18 cellular contexts compared by ENCODE assay signal in the genomic region with DNA sequence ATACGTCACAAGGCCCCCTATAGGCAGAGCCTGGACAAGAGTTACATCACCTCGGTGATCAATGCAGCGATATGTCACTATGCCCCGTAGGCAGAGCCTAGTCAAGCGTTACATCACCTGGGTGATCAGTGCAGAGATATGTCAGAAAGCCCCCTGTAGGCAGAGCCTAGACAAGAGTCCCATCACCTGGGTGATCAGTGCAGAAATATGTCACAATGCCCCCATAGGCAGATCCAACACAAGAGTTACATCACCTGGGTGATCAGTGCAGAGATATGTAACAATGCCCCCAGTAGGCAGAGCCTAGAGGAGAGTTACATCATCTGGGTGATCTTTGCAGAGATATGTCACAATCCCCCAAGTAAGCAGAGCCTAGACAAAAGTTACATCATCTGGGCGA. TPM values are rescaled to one million over a fixed set of nuclear protein-coding genes. Genes with fewer than 3 reads are reported as not detected.
DNase-seq lines count a peak whose midpoint lies in the region; ATAC-seq and TF ChIP-seq lines count a peak whose summit lies in the region.
"Not testable (repeated sequence)": the region's sequence is repeated elsewhere in the genome, so short reads cannot be mapped to it uniquely, and the experiment has no call there.
"Had no signal": no experiment of that assay in that cellular context is flagged by ENCODE, and none has a peak within 500 bp of the region (broad histone marks: within the 10 kb centered on the region; RNA-seq: fewer than 3 reads in every experiment).

No MANE protein-coding gene starts in this region.

- WGBS in lung, 2 donors = 86% methylated on average over 2 of the region's 6 CpGs; no CpG with 5 or more reads in 1 of the 2 donors

- not testable (repeated sequence) for TF ChIP-seq CTCF in lung (IDR thresholded peaks at IDR 0.05; ENCODE audit: control extremely low read depth, extremely low read depth); progenitor cell of endocrine pancreas (IDR thresholded peaks at IDR 0.05; ENCODE audit: unreplicated experiment); uterus (IDR thresholded peaks at IDR 0.05)

- H3K4me1 Mint-ChIP-seq in activated CD4-positive, alpha-beta memory T cell treated with anti-CD3 and anti-CD28 coated beads, Interleukin-2, amount 10 ng/mL, durations not matched to agents 7 days and 5 days; activated naive CD4-positive, alpha-beta T cell treated with anti-CD3 and anti-CD28 coated beads for 36 hours (ENCODE audit: low read depth); progenitor cell of endocrine pancreas (ENCODE audit: low read depth): not testable (repeated sequence)

- H3K9me3 ChIP-seq in MG63; lung (ENCODE audit: control insufficient read depth in 2 of 2, insufficient read depth in 1 of 2, low read length in 1 of 2); uterus: not testable (repeated sequence)

- CTCF ChIA-PET in activated CD4-positive, alpha-beta memory T cell treated with anti-CD3 and anti-CD28 coated beads, Interleukin-2, amount 10 ng/mL, durations not matched to agents 7 days and 5 days (lab: Charles Lee); activated naive CD4-positive, alpha-beta T cell treated with anti-CD3 and anti-CD28 coated beads for 36 hours (lab: Charles Lee): not testable (repeated sequence)

- intact Hi-C loops in activated naive CD4-positive, alpha-beta T cell treated with anti-CD3 and anti-CD28 coated beads for 36 hours (cut with micrococcal nuclease); uterus (cut with DNase I; ENCODE audit: low total_unique reads): not testable (repeated sequence)

- H3K27me3 ChIP-seq in MG63; lung (ENCODE audit: control insufficient read depth, insufficient read depth); uterus: not testable (repeated sequence)

- POLR2A ChIA-PET in activated CD4-positive, alpha-beta memory T cell treated with anti-CD3 and anti-CD28 coated beads, Interleukin-2, amount 10 ng/mL, durations not matched to agents 7 days and 5 days (lab: Charles Lee) = not testable (repeated sequence)

- H3K27me3 Mint-ChIP-seq in activated CD4-positive, alpha-beta memory T cell treated with anti-CD3 and anti-CD28 coated beads, Interleukin-2, amount 10 ng/mL, durations not matched to agents 7 days and 5 days; activated naive CD4-positive, alpha-beta T cell treated with anti-CD3 and anti-CD28 coated beads for 36 hours (ENCODE audit: low read depth); progenitor cell of endocrine pancreas: not testable (repeated sequence)

- H3K27ac Mint-ChIP-seq in activated CD4-positive, alpha-beta memory T cell treated with anti-CD3 and anti-CD28 coated beads, Interleukin-2, amount 10 ng/mL, durations not matched to agents 7 days and 5 days; activated naive CD4-positive, alpha-beta T cell treated with anti-CD3 and anti-CD28 coated beads for 36 hours; progenitor cell of endocrine pancreas: not testable (repeated sequence)

- not testable (repeated sequence) for TF ChIP-seq POLR2A in uterus (IDR thresholded peaks at IDR 0.05)

- not testable (repeated sequence) for H3K36me3 ChIP-seq in MG63; lung (ENCODE audit: control insufficient read depth in 2 of 2, insufficient read depth in 2 of 2, low read length in 2 of 2); uterus

- not testable (repeated sequence) for H3K9me3 Mint-ChIP-seq in activated CD4-positive, alpha-beta memory T cell treated with anti-CD3 and anti-CD28 coated beads, Interleukin-2, amount 10 ng/mL, durations not matched to agents 7 days and 5 days; activated naive CD4-positive, alpha-beta T cell treated with anti-CD3 and anti-CD28 coated beads for 36 hours; progenitor cell of endocrine pancreas (ENCODE audit: low read depth)

- not testable (repeated sequence) for H3K4me3 ChIP-seq in MG63, lung, uterus

- H3K27ac ChIP-seq in lung (ENCODE audit: low read depth in 1 of 2, low read length in 1 of 2); uterus: not testable (repeated sequence)

- ATAC-seq in lung (ENCODE audit: insufficient read depth, low FRiP score); stimulated activated naive CD8-positive, alpha-beta T cell treated with anti-CD3 and anti-CD28 coated beads, Interleukin-15, Interleukin-2, amounts not matched to agents 100 U/mL and 50 U/mL, for 24 hours: not testable (repeated sequence)

- not testable (repeated sequence) for H3K4me1 ChIP-seq in lung (ENCODE audit: control insufficient read depth in 2 of 2, insufficient read depth in 2 of 2, low read length in 2 of 2); uterus

- H3K36me3 Mint-ChIP-seq in activated CD4-positive, alpha-beta memory T cell treated with anti-CD3 and anti-CD28 coated beads, Interleukin-2, amount 10 ng/mL, durations not matched to agents 7 days and 5 days (ENCODE audit: low read depth); activated naive CD4-positive, alpha-beta T cell treated with anti-CD3 and anti-CD28 coated beads for 36 hours (ENCODE audit: low read depth); progenitor cell of endocrine pancreas (ENCODE audit: insufficient read depth): not testable (repeated sequence)

- H3K4me3 Mint-ChIP-seq in activated CD4-positive, alpha-beta memory T cell treated with anti-CD3 and anti-CD28 coated beads, Interleukin-2, amount 10 ng/mL, durations not matched to agents 7 days and 5 days; activated naive CD4-positive, alpha-beta T cell treated with anti-CD3 and anti-CD28 coated beads for 36 hours; progenitor cell of endocrine pancreas (ENCODE audit: low read depth): not testable (repeated sequence)

- DNase-seq in MG63 (peak; percentile 1), lung (ENCODE audit: low spot score) (peak; percentile 32), progenitor cell of endocrine pancreas (ENCODE audit: low spot score, unreplicated experiment) (peak; percentile 18), uterus (peak; percentile 8 to 20)
- DNase-seq in activated CD4-positive, alpha-beta memory T cell treated with anti-CD3 and anti-CD28 coated beads, Interleukin-2, amount 10 ng/mL, durations not matched to agents 7 days and 5 days = peak; percentile 15
- peak; percentile 10 for DNase-seq in activated naive CD4-positive, alpha-beta T cell treated with anti-CD3 and anti-CD28 coated beads for 36 hours
- DNase-seq in effector CD4-positive, alpha-beta T cell = peak; percentile 6
- DNase-seq in stimulated activated naive CD8-positive, alpha-beta T cell treated with anti-CD3 and anti-CD28 coated beads, Interleukin-15, Interleukin-2, amounts not matched to agents 100 U/mL and 50 U/mL, for 24 hours = peak; percentile 5

RNA-seq across cellular contexts. Expression of a gene that starts 7.9 kb away (rescaled TPM):
- not detected in 2 replicates for total RNA-seq in MG63 (2014; rRNA removed; shearing (Covaris generic); ENCODE audit: low replicate concordance)
- not detected for total RNA-seq in activated CD4-positive, alpha-beta memory T cell treated with anti-CD3 and anti-CD28 coated beads, Interleukin-2, amount 10 ng/mL, durations not matched to agents 7 days and 5 days
- total RNA-seq in activated naive CD4-positive, alpha-beta T cell treated with anti-CD3 and anti-CD28 coated beads for 36 hours = not detected
- total RNA-seq in lung (not detected), progenitor cell of endocrine pancreas (not detected in 2 replicates), uterus (not detected)
- polyA plus RNA-seq in lung = not detected
- total RNA-seq: CD4-positive, CD25-positive, alpha-beta regulatory T cell; gastroesophageal sphincter; IMR-90; LHCN-M2; OCI-LY7; psoas muscle; SK-MEL-5; upper lobe of right lung had no signal
- polyA plus RNA-seq: A549; adipose tissue; CD4-positive, CD25-positive, alpha-beta regulatory T cell; IMR-90; psoas muscle had no signal
